In the genomic region with DNA sequence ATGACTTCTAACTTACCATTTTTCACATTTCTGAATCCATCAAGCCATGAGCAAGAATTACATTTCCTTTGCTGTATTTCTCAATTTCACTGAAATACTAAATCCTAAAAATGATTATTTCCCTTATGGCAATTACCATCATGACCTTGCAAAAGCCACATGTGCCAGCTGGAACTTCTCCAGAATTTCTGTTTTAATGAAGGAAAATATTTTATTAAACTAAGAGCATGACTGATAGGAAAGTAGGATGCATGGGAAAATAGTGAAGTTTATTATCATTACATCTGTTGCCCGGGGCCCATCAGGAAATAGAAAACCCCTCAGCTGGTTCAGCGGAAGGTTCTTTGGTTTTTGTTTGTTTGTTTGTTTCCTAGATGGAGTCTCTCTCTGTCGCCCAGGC, we compare ENCODE assay signal across 34 cellular contexts.
"Had no signal": no experiment of that assay in that cellular context is flagged by ENCODE, and none has a peak within 500 bp of the region (broad histone marks: within the 10 kb centered on the region; RNA-seq: fewer than 3 reads in every experiment).

No MANE protein-coding gene starts in this region.

- H3K4me3 ChIP-seq: MG63 had no signal

- H3K9me3 ChIP-seq: MG63 had no signal

- H3K9ac ChIP-seq: KMS-11 had no signal

- H3K27ac ChIP-seq: KMS-11 had no signal

- H3K36me3 ChIP-seq: MG63 had no signal

- DNase-seq: Karpas-422, Kasumi-1, KG1, MG63, MM.1S, MV-4-11, NCI-H1048, NCI-H1092, NCI-H1092 treated with DMSO at 0.1 percent for 48 hours, NCI-H1105, NCI-H1105 treated with DMSO at 0.1 percent for 48 hours, NCI-H1417, NCI-H1417 treated with DMSO at 0.1 percent for 48 hours, NCI-H1436, NCI-H1436 treated with DMSO at 0.1 percent for 48 hours, NCI-H146, NCI-H1694, NCI-H1694 treated with DMSO at 0.1 percent for 48 hours, NCI-H187, NCI-H187 treated with DMSO at 0.1 percent for 48 hours, NCI-H1930, NCI-H2029, NCI-H2029 treated with DMSO at 0.1 percent for 48 hours, NCI-H2081, NCI-H2081 treated with DMSO at 0.1 percent for 48 hours, NCI-H2107, NCI-H2171, NCI-H2171 treated with DMSO at 0.1 percent for 48 hours, NCI-H2227 treated with DMSO at 0.1 percent for 48 hours, NCI-H226, NCI-H345, NCI-H446, NCI-H446 treated with DMSO at 0.1 percent for 48 hours had no signal

- H3K4me2 ChIP-seq: KMS-11 had no signal
